Comparison of ENCODE assay signal across 27 cellular contexts in the genomic region with DNA sequence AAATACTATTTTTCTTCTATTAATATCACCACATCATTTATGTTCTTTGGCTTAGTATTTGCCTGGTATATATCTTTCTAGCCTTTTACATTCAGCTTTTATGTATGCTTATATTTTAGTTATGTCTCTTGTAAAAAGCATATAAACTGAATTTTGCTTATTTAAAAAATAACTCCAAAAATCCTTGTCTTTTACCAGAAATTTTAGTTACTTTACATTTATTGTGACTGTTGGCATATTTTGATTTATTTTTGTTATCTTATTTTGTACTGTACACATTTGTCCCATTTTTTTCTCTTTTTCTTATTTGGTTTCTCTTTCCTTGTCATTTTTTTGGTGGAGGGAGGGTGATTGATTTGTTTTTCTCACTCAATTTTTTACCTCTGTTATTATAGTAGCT.
"Had no signal": no experiment of that assay in that cellular context is flagged by ENCODE, and none has a peak within 500 bp of the region (broad histone marks: within the 10 kb centered on the region; RNA-seq: fewer than 3 reads in every experiment).

No MANE protein-coding gene starts in this region.

- H3K4me3 ChIP-seq: colonic mucosa, coronary artery, dorsolateral prefrontal cortex, esophagus muscularis mucosa, esophagus squamous epithelium, gastrocnemius medialis, gastroesophageal sphincter, heart left ventricle, heart right ventricle had no signal

- FAIRE-seq: endometrium, endothelial cell of umbilical vein, frontal cortex had no signal

- H3K27ac ChIP-seq: colonic mucosa, coronary artery, dorsolateral prefrontal cortex, epithelial cell of prostate, esophagus muscularis mucosa, esophagus squamous epithelium, foreskin keratinocyte, gastrocnemius medialis, gastroesophageal sphincter, heart left ventricle, heart right ventricle had no signal

- H3K4me1 ChIP-seq: colonic mucosa, esophagus muscularis mucosa, esophagus squamous epithelium, foreskin keratinocyte, gastrocnemius medialis, gastroesophageal sphincter, heart left ventricle had no signal

- DNase-seq: colonic mucosa; cortex of kidney; dermis blood vessel endothelial cell; dorsolateral prefrontal cortex; effector CD4-positive, alpha-beta T cell; effector CD8-positive, alpha-beta T cell; effector memory CD4-positive, alpha-beta T cell; effector memory CD8-positive, alpha-beta T cell; endodermal cell; erythroblast; esophagus squamous epithelium; foreskin fibroblast; foreskin keratinocyte; foreskin melanocyte; gastrocnemius medialis; glutamatergic neuron; head of caudate nucleus; heart left ventricle; heart right ventricle had no signal

- H3K9me3 ChIP-seq: colonic mucosa had no signal

- H3K36me3 ChIP-seq: colonic mucosa, esophagus muscularis mucosa, esophagus squamous epithelium, gastrocnemius medialis, gastroesophageal sphincter, heart left ventricle, heart right ventricle had no signal

- ATAC-seq: effector memory CD8-positive, alpha-beta T cell; esophagus mucosa; foreskin keratinocyte; gastrocnemius medialis; gastroesophageal sphincter; heart left ventricle; heart right ventricle had no signal

- H3K27me3 ChIP-seq: colonic mucosa, esophagus muscularis mucosa, gastrocnemius medialis, gastroesophageal sphincter, heart left ventricle had no signal
